ENCODE assay signal across 1 cellular context in genomic region chr13:52617070-52618060, GRCh38.
TF ChIP-seq lines count a peak whose summit lies in the region.

No MANE protein-coding gene starts in this region.

TF ChIP-seq in GM12878, 131 proteins besides CTCF, POLR2A, EP300 and RAD21 (continued from another document and continues in another):
- TF ChIP-seq USF2 (IDR thresholded peaks at IDR 0.05; ENCODE audit: borderline replicate concordance, low read depth, low read length) = no peak
- TF ChIP-seq ZBTB33 (IDR thresholded peaks at IDR 0.05) = no peak
- no peak for TF ChIP-seq RAD51 (IDR thresholded peaks at IDR 0.05)
- no peak for TF ChIP-seq CBFB (IDR thresholded peaks at IDR 0.05; ENCODE audit: low read depth)
- no peak for TF ChIP-seq HDGF (IDR thresholded peaks at IDR 0.05)
- no peak for TF ChIP-seq KLF5 (IDR thresholded peaks at IDR 0.05; ENCODE audit: partially characterized antibody)
- no peak for TF ChIP-seq STAT3 (IDR thresholded peaks at IDR 0.05; ENCODE audit: low read depth, low read length)
- TF ChIP-seq E2F8 (IDR thresholded peaks at IDR 0.05; ENCODE audit: low read depth, partially characterized antibody) = peak; percentile 88
- peak; percentile 21 for TF ChIP-seq ZZZ3 (IDR thresholded peaks at IDR 0.05; ENCODE audit: control insufficient read depth, insufficient read length, low read depth)
- peak; percentile 91 for TF ChIP-seq NBN (IDR thresholded peaks at IDR 0.05)
- TF ChIP-seq ZNF622 (IDR thresholded peaks at IDR 0.05) = no peak
- no peak for TF ChIP-seq EZH2 (IDR thresholded peaks at IDR 0.05; ENCODE audit: borderline replicate concordance, control insufficient read depth, low read depth, low read length)
- TF ChIP-seq MYC (IDR thresholded peaks at IDR 0.05; ENCODE audit: insufficient read depth, insufficient read length, insufficient replicate concordance, low read length, severe bottlenecking) = no peak
- TF ChIP-seq ATF3 (IDR thresholded peaks at IDR 0.05; ENCODE audit: borderline replicate concordance, extremely low read depth, low read depth, low read length) = no peak
- no peak for TF ChIP-seq NFXL1 (IDR thresholded peaks at IDR 0.05; ENCODE audit: borderline replicate concordance)
- peak; percentile 78 for TF ChIP-seq IKZF1 (conservative IDR thresholded peaks at IDR 0.05)
- no peak for TF ChIP-seq CHD4 (IDR thresholded peaks at IDR 0.05)
- no peak for TF ChIP-seq ZNF384 (IDR thresholded peaks at IDR 0.05; ENCODE audit: borderline replicate concordance, low read depth, low read length)
- peak; percentile 39 for TF ChIP-seq SKIL (IDR thresholded peaks at IDR 0.05; ENCODE audit: low read depth, poor library complexity, severe bottlenecking)
- no peak for TF ChIP-seq NFYA (IDR thresholded peaks at IDR 0.05; ENCODE audit: borderline replicate concordance, low read depth, low read length)
- no peak for TF ChIP-seq HDAC6 (IDR thresholded peaks at IDR 0.05; ENCODE audit: unreplicated experiment)
- TF ChIP-seq CEBPB (IDR thresholded peaks at IDR 0.05; ENCODE audit: borderline replicate concordance in 1 of 2, low read depth in 2 of 2, low read length in 2 of 2) = no peak
- no peak for TF ChIP-seq TCF12 (IDR thresholded peaks at IDR 0.05; ENCODE audit: low read depth, low read length)
- peak; percentile 60; the same call in 1 of the 2 replicates for TF ChIP-seq TCF3 (IDR thresholded peaks at IDR 0.05; ENCODE audit: borderline replicate concordance, insufficient read depth, low read depth, low read length)
- peak; percentile 61 for TF ChIP-seq ZNF24 (IDR thresholded peaks at IDR 0.05)
- peak; percentile 11 to 62; a peak in 3 of 4 replicates for TF ChIP-seq BHLHE40 (IDR thresholded peaks at IDR 0.05; ENCODE audit: borderline replicate concordance in 1 of 2, low read depth in 2 of 2, low read length in 1 of 2)
- no peak for TF ChIP-seq NRF1 (conservative IDR thresholded peaks at IDR 0.05; ENCODE audit: low read depth, low read length)
- TF ChIP-seq ZNF217 (IDR thresholded peaks at IDR 0.05) = no peak
- TF ChIP-seq SP1 (IDR thresholded peaks at IDR 0.05; ENCODE audit: low read depth, low read length) = peak; percentile 69
- no peak for TF ChIP-seq JUND (IDR thresholded peaks at IDR 0.05; ENCODE audit: low read depth, low read length)
- peak; percentile 90 for TF ChIP-seq RUNX3 (IDR thresholded peaks at IDR 0.05; ENCODE audit: low read length)
- no peak for TF ChIP-seq RCOR1 (conservative IDR thresholded peaks at IDR 0.05; ENCODE audit: low read depth, low read length)
- TF ChIP-seq ZBTB4 (CRISPR knock-in tag; IDR thresholded peaks at IDR 0.05) = no peak
- TF ChIP-seq KAT2A (conservative IDR thresholded peaks at IDR 0.05; ENCODE audit: control insufficient read depth, low read depth, low read length) = no peak
- peak; percentile 77; the same call in 1 of the 2 replicates for TF ChIP-seq TARDBP (IDR thresholded peaks at IDR 0.05; ENCODE audit: borderline replicate concordance)
- TF ChIP-seq CBX3 (IDR thresholded peaks at IDR 0.05; ENCODE audit: borderline replicate concordance, low read depth) = no peak
- peak; percentile 59 for TF ChIP-seq TCF7 (IDR thresholded peaks at IDR 0.05; ENCODE audit: borderline replicate concordance)
- no peak for TF ChIP-seq NR2F1 (conservative IDR thresholded peaks at IDR 0.05)
- no peak for TF ChIP-seq FOXM1 (IDR thresholded peaks at IDR 0.05; ENCODE audit: low read depth, low read length)
- TF ChIP-seq PAX5 (IDR thresholded peaks at IDR 0.05; ENCODE audit: borderline replicate concordance, low read depth, low read length) = peak; percentile 49; the same call in 1 of the 2 replicates
- TF ChIP-seq SIX5 (IDR thresholded peaks at IDR 0.05; ENCODE audit: low read depth, low read length, severe bottlenecking) = peak; percentile 73
- peak; percentile 82; the same call in 1 of the 2 replicates for TF ChIP-seq STAT1 (conservative IDR thresholded peaks at IDR 0.05)
- TF ChIP-seq DPF2 (IDR thresholded peaks at IDR 0.05) = no peak; the same call in 1 of the 2 replicates
- TF ChIP-seq SMAD5 (IDR thresholded peaks at IDR 0.05; ENCODE audit: low read depth) = no peak; the same call in 1 of the 2 replicates
- TF ChIP-seq NR2C1 (IDR thresholded peaks at IDR 0.05) = peak; percentile 66
- TF ChIP-seq YBX1 (IDR thresholded peaks at IDR 0.05) = no peak
- peak; percentile 31; the same call in 1 of the 2 replicates for TF ChIP-seq REST (IDR thresholded peaks at IDR 0.05; ENCODE audit: low read depth, low read length)
- no peak for TF ChIP-seq SUPT20H (IDR thresholded peaks at IDR 0.05; ENCODE audit: borderline replicate concordance, control insufficient read depth, low read depth, low read length)
- peak; percentile 99 for TF ChIP-seq GABPA (IDR thresholded peaks at IDR 0.05; ENCODE audit: low read depth)
- no peak for TF ChIP-seq CEBPZ (IDR thresholded peaks at IDR 0.05; ENCODE audit: low read depth, low read length)
- peak; percentile 81 for TF ChIP-seq SMARCA5 (IDR thresholded peaks at IDR 0.05)
